ENCODE assay signal across 23 cellular contexts in the genomic region with DNA sequence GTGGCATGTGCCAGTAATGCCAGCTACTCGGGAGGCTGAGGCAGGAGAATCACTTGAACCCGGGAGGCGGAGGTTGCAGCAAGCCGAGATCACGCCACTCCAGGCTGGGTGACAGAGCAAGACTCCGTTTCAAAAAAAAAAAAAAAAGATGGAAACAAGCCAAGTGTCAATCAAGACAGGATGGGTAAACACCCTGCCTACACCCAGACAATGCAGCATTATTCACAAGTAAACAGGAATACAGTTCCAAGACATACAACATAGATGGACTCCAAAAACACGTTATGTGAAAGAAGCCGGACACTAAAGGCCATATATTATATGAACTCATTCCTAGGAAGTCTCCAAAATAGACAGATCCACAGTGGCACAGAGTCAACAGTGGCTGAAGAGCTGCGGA. TPM values are rescaled to one million over a fixed set of nuclear protein-coding genes. Genes with fewer than 3 reads are reported as not detected.
A peak's percentile ranks its signal among the peaks of the same experiment; 100 is the strongest.
DNase-seq lines count a peak whose midpoint lies in the region; ATAC-seq, FAIRE-seq and TF ChIP-seq lines count a peak whose summit lies in the region.
"Had no signal": no experiment of that assay in that cellular context is flagged by ENCODE, and none has a peak within 500 bp of the region (broad histone marks: within the 10 kb centered on the region; RNA-seq: fewer than 3 reads in every experiment).

No MANE protein-coding gene starts in this region.

- no peak overlapping the region for H3K4me3 ChIP-seq in KMS-11 (IDR thresholded peaks at IDR 0.05; ENCODE audit: insufficient read depth, low read depth, low read length)
- H3K4me3 ChIP-seq: colonic mucosa, heart left ventricle, spleen had no signal

- no peak overlapping the region for H3K4me3 Mint-ChIP-seq in activated CD4-positive, alpha-beta T cell treated with anti-CD3 and anti-CD28 coated beads, Interleukin-2, amount 10 ng/mL, durations not matched to agents 24 days and 14 days
- H3K4me3 Mint-ChIP-seq in chondrocyte (ENCODE audit: unreplicated experiment), result no peak overlapping the region
- H3K4me3 Mint-ChIP-seq in stimulated activated naive B cell treated with anti-CD40 and anti-IgM and Interleukin-4, amounts not matched to agents 10 μg/mL and 1 μg/mL and 100 μg/mL, for 72 hours, result no peak overlapping the region
- H3K4me3 Mint-ChIP-seq: nephron progenitor cell had no signal

- FAIRE-seq in HTR-8/SVneo (lab: Jason Lieb, UNC), result no peak
- FAIRE-seq: bronchial epithelial cell, RCC 7860 had no signal

- peaks cover 13% of the 10 kb centered on the region for H3K36me3 Mint-ChIP-seq in activated CD4-positive, alpha-beta T cell treated with anti-CD3 and anti-CD28 coated beads, Interleukin-2, amount 10 ng/mL, durations not matched to agents 24 days and 14 days (ENCODE audit: low read depth)
- H3K36me3 Mint-ChIP-seq in chondrocyte (ENCODE audit: low read depth), result no peaks in the 10 kb centered on the region
- H3K36me3 Mint-ChIP-seq in stimulated activated naive B cell treated with anti-CD40 and anti-IgM and Interleukin-4, amounts not matched to agents 10 μg/mL and 1 μg/mL and 100 μg/mL, for 72 hours, result peaks cover 22 to 50% of the 10 kb centered on the region in 2 donors

- no peaks in the 10 kb centered on the region for H3K27me3 Mint-ChIP-seq in activated CD4-positive, alpha-beta T cell treated with anti-CD3 and anti-CD28 coated beads, Interleukin-2, amount 10 ng/mL, durations not matched to agents 24 days and 14 days
- H3K27me3 Mint-ChIP-seq in chondrocyte (ENCODE audit: low read depth), result no peaks in the 10 kb centered on the region
- no peaks in the 10 kb centered on the region for H3K27me3 Mint-ChIP-seq in stimulated activated naive B cell treated with anti-CD40 and anti-IgM and Interleukin-4, amounts not matched to agents 10 μg/mL and 1 μg/mL and 100 μg/mL, for 72 hours
- H3K27me3 Mint-ChIP-seq: T-cell had no signal

- peaks cover 22% of the 10 kb centered on the region; the same call in 1 of the 2 replicates for H4K20me1 ChIP-seq in KMS-11 (ENCODE audit: insufficient read depth)

- H3K27ac Mint-ChIP-seq in activated CD4-positive, alpha-beta T cell treated with anti-CD3 and anti-CD28 coated beads, Interleukin-2, amount 10 ng/mL, durations not matched to agents 24 days and 14 days, result peak overlapping the region; percentile 75
- peak overlapping the region; percentile 78 for H3K27ac Mint-ChIP-seq in chondrocyte (ENCODE audit: unreplicated experiment)
- peak overlapping the region; percentile 56 for H3K27ac Mint-ChIP-seq in stimulated activated naive B cell treated with anti-CD40 and anti-IgM and Interleukin-4, amounts not matched to agents 10 μg/mL and 1 μg/mL and 100 μg/mL, for 72 hours
- H3K27ac Mint-ChIP-seq: nephron progenitor cell had no signal

- no peak for DNase-seq in activated CD4-positive, alpha-beta T cell treated with anti-CD3 and anti-CD28 coated beads, Interleukin-2, amount 10 ng/mL, durations not matched to agents 24 days and 14 days
- no peak for DNase-seq in activated CD4-positive, alpha-beta T cell treated with anti-CD3 and anti-CD28 coated beads for 1 hour
- DNase-seq in chondrocyte (ENCODE audit: low spot score) (no peak), HTR-8/SVneo (ENCODE audit: insufficient read length, low spot score) (no peak)
- no peak for DNase-seq in stimulated activated naive B cell treated with anti-CD40 and anti-IgM and Interleukin-4, amounts not matched to agents 10 μg/mL and 1 μg/mL and 100 μg/mL, for 72 hours
- DNase-seq in effector CD4-positive, alpha-beta T cell, result no peak
- DNase-seq: activated CD4-positive, CD25-positive, alpha-beta regulatory T cell treated with anti-CD3 and anti-CD28 coated beads, Interleukin-2, amount 50 U/mL, for 72 hours; colonic mucosa; H7; heart left ventricle; KG1; NCI-H1417; NCI-H2081; NCI-H226; nephron progenitor cell; right cardiac atrium; spleen; T-cell had no signal

- intact Hi-C loops in activated CD4-positive, alpha-beta T cell treated with anti-CD3 and anti-CD28 coated beads, Interleukin-2, amount 10 ng/mL, durations not matched to agents 24 days and 14 days (cut with micrococcal nuclease), result no loop called here

- no peak overlapping the region for H3K4me2 ChIP-seq in KMS-11

- H3K27ac ChIP-seq in KMS-11, result peak overlapping the region; percentile 81; the same call in 1 of the 2 replicates
- H3K27ac ChIP-seq: colonic mucosa, heart left ventricle, parathyroid adenoma, spleen had no signal

- no peak for ATAC-seq in stimulated activated naive B cell treated with anti-CD40 and anti-IgM and Interleukin-4, amounts not matched to agents 10 μg/mL and 1 μg/mL and 100 μg/mL, for 72 hours (replicated peaks)
- no peak for ATAC-seq in HG03565 (IDR thresholded peaks at IDR 0.05; ENCODE audit: unreplicated experiment)
- ATAC-seq: heart left ventricle, right cardiac atrium, T-cell had no signal

- no peaks in the 10 kb centered on the region for H3K27me3 ChIP-seq in KMS-11 (ENCODE audit: insufficient read depth, low read depth)
- H3K27me3 ChIP-seq: colonic mucosa, heart left ventricle, spleen had no signal

- H2AFZ ChIP-seq in KMS-11 (ENCODE audit: low read depth), result no peak overlapping the region
- H2AFZ ChIP-seq: parathyroid adenoma had no signal

- peaks cover 63% of the 10 kb centered on the region for H3K4me1 ChIP-seq in KMS-11 (ENCODE audit: low read depth, poor library complexity, severe bottlenecking)

- H3K4me1 Mint-ChIP-seq in activated CD4-positive, alpha-beta T cell treated with anti-CD3 and anti-CD28 coated beads, Interleukin-2, amount 10 ng/mL, durations not matched to agents 24 days and 14 days, result peaks cover 50% of the 10 kb centered on the region
- H3K4me1 Mint-ChIP-seq in chondrocyte (ENCODE audit: low read depth), result peaks cover 62% of the 10 kb centered on the region
- H3K4me1 Mint-ChIP-seq in stimulated activated naive B cell treated with anti-CD40 and anti-IgM and Interleukin-4, amounts not matched to agents 10 μg/mL and 1 μg/mL and 100 μg/mL, for 72 hours, result peaks cover 35 to 56% of the 10 kb centered on the region in 2 donors

- TF ChIP-seq CTCF in KMS-11 (conservative IDR thresholded peaks at IDR 0.05; ENCODE audit: low read depth, low read length) (no peak), chondrocyte (IDR thresholded peaks at IDR 0.05) (no peak)

- peaks cover 98% of the 10 kb centered on the region for H3K79me2 ChIP-seq in KMS-11 (ENCODE audit: insufficient read depth, low read depth)

- no peaks in the 10 kb centered on the region for H3K9me3 Mint-ChIP-seq in activated CD4-positive, alpha-beta T cell treated with anti-CD3 and anti-CD28 coated beads, Interleukin-2, amount 10 ng/mL, durations not matched to agents 24 days and 14 days
- H3K9me3 Mint-ChIP-seq in chondrocyte (ENCODE audit: low read depth), result no peaks in the 10 kb centered on the region
- no peaks in the 10 kb centered on the region for H3K9me3 Mint-ChIP-seq in stimulated activated naive B cell treated with anti-CD40 and anti-IgM and Interleukin-4, amounts not matched to agents 10 μg/mL and 1 μg/mL and 100 μg/mL, for 72 hours
- H3K9me3 Mint-ChIP-seq: T-cell had no signal

- H3K9ac ChIP-seq in KMS-11, result no peak overlapping the region
- H3K9ac ChIP-seq: parathyroid adenoma had no signal

- no peaks in the 10 kb centered on the region for H3K36me3 ChIP-seq in KMS-11 (ENCODE audit: insufficient read depth)
- H3K36me3 ChIP-seq: colonic mucosa, heart left ventricle had no signal

RNA-seq across cellular contexts. Expression of a gene that starts 33.9 kb away (rescaled TPM):
- total RNA-seq in activated CD4-positive, alpha-beta T cell treated with anti-CD3 and anti-CD28 coated beads, Interleukin-2, amount 10 ng/mL, durations not matched to agents 24 days and 14 days, result 152 TPM in 2 replicates
- 106 to 185 TPM (median 180 TPM) in 3 replicates for total RNA-seq in chondrocyte

RNA-seq across cellular contexts. Expression of a gene that starts 51.8 kb away (rescaled TPM):
- 109 and 110 TPM in 2 replicates for total RNA-seq in activated CD4-positive, alpha-beta T cell treated with anti-CD3 and anti-CD28 coated beads, Interleukin-2, amount 10 ng/mL, durations not matched to agents 24 days and 14 days
- total RNA-seq in chondrocyte, result 84.6 to 127 TPM (median 87.6 TPM) in 3 replicates
